ENCODE assay signal across 1 cellular context in genomic region chr9:131254107-131254491, GRCh38.
TF ChIP-seq lines count a peak whose summit lies in the region.

No MANE protein-coding gene starts in this region.

TF ChIP-seq in IMR-90, 13 proteins besides CTCF, POLR2A, EP300 and RAD21 (continued from another document):
- TF ChIP-seq MAZ (IDR thresholded peaks at IDR 0.05; ENCODE audit: borderline replicate concordance, low read depth, low read length) (no peak), BHLHE40 (IDR thresholded peaks at IDR 0.05; ENCODE audit: low read depth, low read length) (no peak), NFE2L2 (IDR thresholded peaks at IDR 0.05; ENCODE audit: low read depth, low read length) (no peak), SMC3 (IDR thresholded peaks at IDR 0.05; ENCODE audit: low read depth, low read length) (no peak), CHD1 (IDR thresholded peaks at IDR 0.05; ENCODE audit: low read depth, low read length) (no peak)
- TF ChIP-seq, protein P1, sequence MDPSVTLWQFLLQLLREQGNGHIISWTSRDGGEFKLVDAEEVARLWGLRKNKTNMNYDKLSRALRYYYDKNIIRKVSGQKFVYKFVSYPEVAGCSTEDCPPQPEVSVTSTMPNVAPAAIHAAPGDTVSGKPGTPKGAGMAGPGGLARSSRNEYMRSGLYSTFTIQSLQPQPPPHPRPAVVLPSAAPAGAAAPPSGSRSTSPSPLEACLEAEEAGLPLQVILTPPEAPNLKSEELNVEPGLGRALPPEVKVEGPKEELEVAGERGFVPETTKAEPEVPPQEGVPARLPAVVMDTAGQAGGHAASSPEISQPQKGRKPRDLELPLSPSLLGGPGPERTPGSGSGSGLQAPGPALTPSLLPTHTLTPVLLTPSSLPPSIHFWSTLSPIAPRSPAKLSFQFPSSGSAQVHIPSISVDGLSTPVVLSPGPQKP (IDR thresholded peaks at IDR 0.05; ENCODE audit: borderline replicate concordance, low read depth, low read length), result no peak
